Comparison of ENCODE assay signal across 1 cellular context in the genomic region with DNA sequence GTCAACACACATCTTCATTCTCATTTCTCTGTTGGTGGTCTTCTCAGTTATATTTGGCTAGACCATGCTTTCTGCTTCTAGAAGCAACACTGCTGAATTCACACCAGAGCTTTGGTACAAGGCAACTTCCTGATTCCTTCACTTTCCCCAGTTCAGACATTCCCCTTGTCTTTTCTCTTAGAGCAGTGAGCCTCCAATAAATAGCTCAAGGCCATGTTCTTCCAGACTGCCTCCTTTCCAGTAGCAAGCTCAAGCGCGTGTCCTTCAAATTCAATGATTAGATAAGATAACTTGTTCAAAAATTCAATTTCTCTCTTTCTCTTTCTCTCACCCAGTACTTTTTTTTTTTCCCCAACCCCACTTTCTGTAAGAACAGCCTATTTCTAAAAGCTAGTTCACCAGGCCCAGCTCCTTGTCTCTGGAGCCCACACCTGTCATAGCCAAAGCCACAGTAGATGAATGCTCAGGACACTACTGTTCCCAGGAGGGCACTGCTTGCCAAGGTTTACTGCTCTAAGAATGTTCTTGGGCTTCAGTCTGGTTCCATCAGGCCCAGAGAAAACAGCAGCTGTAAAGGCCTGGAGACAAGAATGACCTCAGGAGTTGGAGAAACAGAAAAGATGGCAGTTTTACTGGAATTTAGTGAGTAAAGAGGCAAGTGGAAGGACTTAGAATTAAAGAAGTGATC.
TF ChIP-seq lines count a peak whose summit lies in the region.

No MANE protein-coding gene starts in this region.

TF ChIP-seq in SK-N-SH, 30 proteins besides CTCF, POLR2A, EP300 and RAD21:
- TF ChIP-seq, protein P1, sequence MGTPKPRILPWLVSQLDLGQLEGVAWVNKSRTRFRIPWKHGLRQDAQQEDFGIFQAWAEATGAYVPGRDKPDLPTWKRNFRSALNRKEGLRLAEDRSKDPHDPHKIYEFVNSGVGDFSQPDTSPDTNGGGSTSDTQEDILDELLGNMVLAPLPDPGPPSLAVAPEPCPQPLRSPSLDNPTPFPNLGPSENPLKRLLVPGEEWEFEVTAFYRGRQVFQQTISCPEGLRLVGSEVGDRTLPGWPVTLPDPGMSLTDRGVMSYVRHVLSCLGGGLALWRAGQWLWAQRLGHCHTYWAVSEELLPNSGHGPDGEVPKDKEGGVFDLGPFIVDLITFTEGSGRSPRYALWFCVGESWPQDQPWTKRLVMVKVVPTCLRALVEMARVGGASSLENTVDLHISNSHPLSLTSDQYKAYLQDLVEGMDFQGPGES (IDR thresholded peaks at IDR 0.05; ENCODE audit: low read depth, low read length), result no peak
- no peak for TF ChIP-seq YY1 (IDR thresholded peaks at IDR 0.05; ENCODE audit: low read depth)
- TF ChIP-seq, protein P2, sequence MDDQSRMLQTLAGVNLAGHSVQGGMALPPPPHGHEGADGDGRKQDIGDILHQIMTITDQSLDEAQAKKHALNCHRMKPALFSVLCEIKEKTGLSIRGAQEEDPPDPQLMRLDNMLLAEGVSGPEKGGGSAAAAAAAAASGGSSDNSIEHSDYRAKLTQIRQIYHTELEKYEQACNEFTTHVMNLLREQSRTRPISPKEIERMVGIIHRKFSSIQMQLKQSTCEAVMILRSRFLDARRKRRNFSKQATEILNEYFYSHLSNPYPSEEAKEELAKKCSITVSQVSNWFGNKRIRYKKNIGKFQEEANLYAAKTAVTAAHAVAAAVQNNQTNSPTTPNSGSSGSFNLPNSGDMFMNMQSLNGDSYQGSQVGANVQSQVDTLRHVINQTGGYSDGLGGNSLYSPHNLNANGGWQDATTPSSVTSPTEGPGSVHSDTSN (IDR thresholded peaks at IDR 0.05), result no peak
- TF ChIP-seq, protein P3, sequence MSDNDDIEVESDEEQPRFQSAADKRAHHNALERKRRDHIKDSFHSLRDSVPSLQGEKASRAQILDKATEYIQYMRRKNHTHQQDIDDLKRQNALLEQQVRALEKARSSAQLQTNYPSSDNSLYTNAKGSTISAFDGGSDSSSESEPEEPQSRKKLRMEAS (IDR thresholded peaks at IDR 0.05; ENCODE audit: low read depth), result no peak
- TF ChIP-seq ELF1 (IDR thresholded peaks at IDR 0.05), result no peak
- TF ChIP-seq TAF1 (IDR thresholded peaks at IDR 0.05; ENCODE audit: borderline replicate concordance, low read depth, low read length), result no peak
- TF ChIP-seq TEAD4 (IDR thresholded peaks at IDR 0.05; ENCODE audit: borderline replicate concordance, insufficient read depth), result no peak
- no peak for TF ChIP-seq POLR2AphosphoS5 (IDR thresholded peaks at IDR 0.05; ENCODE audit: low read depth, low read length)
